In the genomic region with DNA sequence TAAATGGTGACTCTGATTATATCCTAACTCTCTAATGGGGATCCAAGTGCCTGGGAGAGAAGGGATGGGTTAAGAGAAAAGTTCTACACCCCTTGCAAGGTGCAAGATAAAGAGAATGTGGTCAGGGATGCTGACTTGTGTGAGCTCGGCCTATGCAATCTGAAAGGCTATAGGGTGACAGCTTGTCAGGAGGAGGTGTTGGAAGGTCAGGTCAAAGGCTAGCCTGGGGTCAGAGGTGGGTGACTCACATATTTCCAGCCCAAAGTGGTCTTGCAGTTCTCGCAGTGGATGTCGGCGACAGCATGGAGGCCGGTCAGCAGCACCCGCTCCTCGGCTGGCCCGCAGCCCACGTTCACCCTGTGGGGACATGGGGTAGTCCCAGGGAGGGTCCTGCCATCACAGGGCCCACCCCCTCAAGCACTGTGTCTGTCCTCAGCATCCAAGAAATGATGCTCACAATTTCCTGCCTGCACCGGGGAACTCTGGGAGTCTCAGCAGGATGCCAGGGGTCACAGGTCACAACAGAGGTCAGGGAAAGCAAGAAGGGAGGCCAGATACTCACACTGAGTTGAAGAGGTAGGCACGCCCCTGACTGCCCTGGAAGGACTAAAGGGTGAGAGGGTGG, we compare ENCODE assay signal across 11 cellular contexts. TPM values are rescaled to one million over a fixed set of nuclear protein-coding genes. Genes with fewer than 3 reads are reported as not detected.
DNase-seq lines count a peak whose midpoint lies in the region; ATAC-seq lines count a peak whose summit lies in the region.
"Had no signal": no experiment of that assay in that cellular context is flagged by ENCODE, and none has a peak within 500 bp of the region (broad histone marks: within the 10 kb centered on the region; RNA-seq: fewer than 3 reads in every experiment).

No MANE protein-coding gene starts in this region.

- H3K9me3 Mint-ChIP-seq in natural killer cell treated with Interleukin-12 subunit alpha and Interleukin-12 subunit beta and Interleukin-15 and Interleukin-18, amount 100 ng/mL, for 72 hours = peaks cover 5% of the 10 kb centered on the region

- H3K36me3 Mint-ChIP-seq in natural killer cell treated with Interleukin-12 subunit alpha and Interleukin-12 subunit beta and Interleukin-15 and Interleukin-18, amount 100 ng/mL, for 72 hours = peaks cover 11% of the 10 kb centered on the region

- H3K4me3 Mint-ChIP-seq in natural killer cell treated with Interleukin-12 subunit alpha and Interleukin-12 subunit beta and Interleukin-15 and Interleukin-18, amount 100 ng/mL, for 72 hours = peak overlapping the region; percentile 78

- peaks cover 34 to 40% of the 10 kb centered on the region in 2 donors for H3K4me1 Mint-ChIP-seq in natural killer cell treated with Interleukin-12 subunit alpha and Interleukin-12 subunit beta and Interleukin-15 and Interleukin-18, amount 100 ng/mL, for 72 hours (ENCODE audit: low read depth in 2 of 2)

- no peaks in the 10 kb centered on the region for H3K27me3 Mint-ChIP-seq in natural killer cell treated with Interleukin-12 subunit alpha and Interleukin-12 subunit beta and Interleukin-15 and Interleukin-18, amount 100 ng/mL, for 72 hours

- peak overlapping the region; percentile 74 to 88 for H3K27ac Mint-ChIP-seq in natural killer cell treated with Interleukin-12 subunit alpha and Interleukin-12 subunit beta and Interleukin-15 and Interleukin-18, amount 100 ng/mL, for 72 hours

- no peak for ATAC-seq in left ventricle myocardium superior
- no peak for ATAC-seq in Right ventricle myocardium superior (ENCODE audit: poor library complexity)
- no peak for ATAC-seq in natural killer cell treated with Interleukin-12 subunit alpha and Interleukin-12 subunit beta and Interleukin-15 and Interleukin-18, amount 100 ng/mL, for 72 hours
- no peak for ATAC-seq in GM21576 (IDR thresholded peaks at IDR 0.05; ENCODE audit: unreplicated experiment)
- ATAC-seq in GM19452 (IDR thresholded peaks at IDR 0.05; ENCODE audit: unreplicated experiment) = no peak

- intact Hi-C loops in left ventricle myocardium superior (cut with micrococcal nuclease) = no loop called here
- intact Hi-C loops in Right ventricle myocardium superior (cut with DNase I) = loop anchor here (10.0 kb wide), 1 partner anchor 320 kb away; no protein-coding TSS in a partner anchor

- DNase-seq in left ventricle myocardium superior (peak; percentile 41), Right ventricle myocardium superior (no peak), ecto neural progenitor cell (ENCODE audit: low spot score) (peak; percentile 70), NCI-H1436 (lab: John Stamatoyannopoulos, UW) (no peak)
- no peak for DNase-seq in natural killer cell treated with Interleukin-12 subunit alpha and Interleukin-12 subunit beta and Interleukin-15 and Interleukin-18, amount 100 ng/mL, for 72 hours (ENCODE audit: low spot score)
- no peak for DNase-seq in activated CD4-positive, CD25-positive, alpha-beta regulatory T cell treated with anti-CD3 and anti-CD28 coated beads, Interleukin-2, amount 50 U/mL, for 72 hours
- DNase-seq: DMS79 treated with DMSO at 0.1 percent for 48 hours; effector CD4-positive, alpha-beta T cell; Kasumi-1 had no signal

RNA-seq across cellular contexts. Expression of a gene that starts 1.4 kb away (rescaled TPM):
- total RNA-seq in left ventricle myocardium superior (66.0 TPM), Right ventricle myocardium superior (64.1 TPM)
- 10 to 100 TPM; 21.1 to 25.8 TPM for total RNA-seq in natural killer cell treated with Interleukin-12 subunit alpha and Interleukin-12 subunit beta and Interleukin-15 and Interleukin-18, amount 100 ng/mL, for 72 hours

RNA-seq across cellular contexts. Expression of a gene that starts 2.9 kb away (rescaled TPM):
- total RNA-seq in left ventricle myocardium superior (0.79 TPM), Right ventricle myocardium superior (1.0 TPM)
- total RNA-seq in natural killer cell treated with Interleukin-12 subunit alpha and Interleukin-12 subunit beta and Interleukin-15 and Interleukin-18, amount 100 ng/mL, for 72 hours = under 1 TPM; 0.29 to 0.78 TPM

RNA-seq across cellular contexts. Expression of a gene that starts 18.7 kb away (rescaled TPM):
- total RNA-seq in left ventricle myocardium superior (2.0 TPM), Right ventricle myocardium superior (2.6 TPM)
- total RNA-seq in natural killer cell treated with Interleukin-12 subunit alpha and Interleukin-12 subunit beta and Interleukin-15 and Interleukin-18, amount 100 ng/mL, for 72 hours = 1 to 10 TPM; 1.6 to 5.6 TPM

RNA-seq across cellular contexts. Expression of a gene that starts 18.9 kb away (rescaled TPM):
- total RNA-seq in left ventricle myocardium superior (33.1 TPM), Right ventricle myocardium superior (33.2 TPM)
- 100 to 1,000 TPM; 144 to 148 TPM for total RNA-seq in natural killer cell treated with Interleukin-12 subunit alpha and Interleukin-12 subunit beta and Interleukin-15 and Interleukin-18, amount 100 ng/mL, for 72 hours

RNA-seq across cellular contexts. Expression of a gene that starts 28.4 kb away (rescaled TPM):
- total RNA-seq in left ventricle myocardium superior (44.7 TPM), Right ventricle myocardium superior (50.8 TPM)
- total RNA-seq in natural killer cell treated with Interleukin-12 subunit alpha and Interleukin-12 subunit beta and Interleukin-15 and Interleukin-18, amount 100 ng/mL, for 72 hours = 10 to 100 TPM; 34.3 to 35.9 TPM

Comparison
In these comparisons a context has a peak if more than half of its experiments do, and no peak if none do; other contexts are left out.
1. DNase-seq: peak in left ventricle myocardium superior (single experiment) and ecto neural progenitor cell (single experiment); none in Right ventricle myocardium superior (single experiment), natural killer cell treated with Interleukin-12 subunit alpha and Interleukin-12 subunit beta and Interleukin-15 and Interleukin-18, amount 100 ng/mL, for 72 hours (single experiment), NCI-H1436 (single experiment) and activated CD4-positive, CD25-positive, alpha-beta regulatory T cell treated with anti-CD3 and anti-CD28 coated beads, Interleukin-2, amount 50 U/mL, for 72 hours (single experiment).